Comparison of ENCODE assay signal across 9 cellular contexts in genomic region chr1:24541711-24542346, GRCh38. TPM values are rescaled to one million over a fixed set of nuclear protein-coding genes. Genes with fewer than 3 reads are reported as not detected.
DNase-seq lines count a peak whose midpoint lies in the region; ATAC-seq and TF ChIP-seq lines count a peak whose summit lies in the region.
"Had no signal": no experiment of that assay in that cellular context is flagged by ENCODE, and none has a peak within 500 bp of the region (broad histone marks: within the 10 kb centered on the region; RNA-seq: fewer than 3 reads in every experiment).

No MANE protein-coding gene starts in this region.

- H3K36me3 Mint-ChIP-seq in activated T-cell treated with anti-CD3 and anti-CD28 coated beads, Interleukin-2, amount 50 U/mL, for 24 hours (ENCODE audit: low read depth), result peaks cover 32% of the 10 kb centered on the region
- H3K36me3 Mint-ChIP-seq in activated B cell treated with CpG ODN at 0.5 μM for 24 hours (ENCODE audit: low read depth), result peaks cover 1% of the 10 kb centered on the region

- no peaks in the 10 kb centered on the region for H3K9me3 Mint-ChIP-seq in activated T-cell treated with anti-CD3 and anti-CD28 coated beads, Interleukin-2, amount 50 U/mL, for 24 hours
- H3K9me3 Mint-ChIP-seq in activated B cell treated with CpG ODN at 0.5 μM for 24 hours, result no peaks in the 10 kb centered on the region

- ATAC-seq in activated B cell treated with CpG ODN at 0.5 μM for 24 hours (ENCODE audit: low read depth), result no peak
- ATAC-seq in HG03095 (IDR thresholded peaks at IDR 0.05; ENCODE audit: unreplicated experiment), result no peak

- H3K4me1 Mint-ChIP-seq in activated T-cell treated with anti-CD3 and anti-CD28 coated beads, Interleukin-2, amount 50 U/mL, for 24 hours (ENCODE audit: low read depth), result peaks cover 70% of the 10 kb centered on the region
- H3K4me1 Mint-ChIP-seq in activated B cell treated with CpG ODN at 0.5 μM for 24 hours, result peaks cover 42% of the 10 kb centered on the region

- peak overlapping the region; percentile 95 for H3K27ac Mint-ChIP-seq in activated T-cell treated with anti-CD3 and anti-CD28 coated beads, Interleukin-2, amount 50 U/mL, for 24 hours
- peak overlapping the region; percentile 30 for H3K27ac Mint-ChIP-seq in activated B cell treated with CpG ODN at 0.5 μM for 24 hours

- no peaks in the 10 kb centered on the region for H3K27me3 ChIP-seq in transverse colon

- no peaks in the 10 kb centered on the region for H3K36me3 ChIP-seq in transverse colon

- TF ChIP-seq CTCF in activated B cell treated with CpG ODN at 0.5 μM for 24 hours (IDR thresholded peaks at IDR 0.05), result no peak
- TF ChIP-seq CTCF in transverse colon (IDR thresholded peaks at IDR 0.05), result peak; percentile 52 to 81 (median 69)

- H3K27me3 Mint-ChIP-seq in activated T-cell treated with anti-CD3 and anti-CD28 coated beads, Interleukin-2, amount 50 U/mL, for 24 hours, result no peaks in the 10 kb centered on the region
- H3K27me3 Mint-ChIP-seq in activated B cell treated with CpG ODN at 0.5 μM for 24 hours, result no peaks in the 10 kb centered on the region

- POLR2A ChIA-PET in activated B cell treated with CpG ODN at 0.5 μM for 24 hours (lab: Charles Lee), result interaction anchor here (1.0 to 1.8 kb wide), 4 partner anchors 9 to 127 kb away, joined by 3 to 6 read pairs (median 4); partner anchors contain the start of gene RCAN3

- intact Hi-C loops in activated B cell treated with CpG ODN at 0.5 μM for 24 hours (cut with micrococcal nuclease), result loop anchor here (2.0 kb wide), 1 partner anchor 13 kb away; no protein-coding TSS in a partner anchor
- intact Hi-C loops in cardiac septum (cut with DNase I), result loop anchor here (1.0 kb wide), 1 partner anchor 93 kb away; no protein-coding TSS in a partner anchor
- intact Hi-C loops in transverse colon (cut with DNase I; ENCODE audit: low total_unique reads), result no loop called here

- in situ Hi-C loops in transverse colon (cut with MboI; ENCODE audit: low pct_ligation_motif_present in 1 of 4, low pct_unique_long_range_greater_than_20kb in 1 of 4, low sequenced_read_pairs in 3 of 4), result no loop called here

- H3K27ac ChIP-seq in transverse colon, result peak overlapping the region; percentile 65 to 79 (median 74)

- CTCF ChIA-PET in activated B cell treated with CpG ODN at 0.5 μM for 24 hours (lab: Charles Lee), result interaction anchor here (0.8 to 2.3 kb wide), 3 partner anchors 15 to 45 kb away, joined by 3 to 8 read pairs (median 5); no protein-coding TSS in a partner anchor

- no peak for TF ChIP-seq POLR2A in transverse colon (IDR thresholded peaks at IDR 0.05)

- WGBS in transverse colon (ENCODE audit: low coverage in 1 of 2), 2 donors, result 51 to 62% methylated on average over 5 to 8 of the region's 8 CpGs

- H3K4me1 ChIP-seq in transverse colon, result peaks cover 5 to 26% (median 14%) of the 10 kb centered on the region in 4 donors

- peak overlapping the region; percentile 53 for H3K4me3 Mint-ChIP-seq in activated T-cell treated with anti-CD3 and anti-CD28 coated beads, Interleukin-2, amount 50 U/mL, for 24 hours
- no peak overlapping the region for H3K4me3 Mint-ChIP-seq in activated B cell treated with CpG ODN at 0.5 μM for 24 hours

- TF ChIP-seq EP300 in transverse colon (IDR thresholded peaks at IDR 0.05; ENCODE audit: low read depth), result no peak

- no peaks in the 10 kb centered on the region for H3K9me3 ChIP-seq in transverse colon

- H3K4me3 ChIP-seq in transverse colon, result no peak overlapping the region

- DNase-seq in activated T-cell treated with anti-CD3 and anti-CD28 coated beads, Interleukin-2, amount 50 U/mL, for 24 hours, result no peak
- DNase-seq in activated T-cell treated with anti-CD3 and anti-CD28 coated beads, Interleukin-2, amount 50 U/mL, for 1 hour, result no peak
- DNase-seq in activated B cell treated with CpG ODN at 0.5 μM for 24 hours (no peak), cardiac septum (ENCODE audit: low spot score) (peak; percentile 67), transverse colon (peak; percentile 56), GOT3 (lab: John Stamatoyannopoulos, UW) (no peak), T1000 (lab: John Stamatoyannopoulos, UW) (no peak)

RNA-seq across cellular contexts. Expression of gene NCMAP, which starts 14.1 kb away (rescaled TPM):
- total RNA-seq in activated B cell treated with CpG ODN at 0.5 μM for 24 hours, result not detected in 2 replicates
- total RNA-seq in cardiac septum, result not detected
- total RNA-seq in transverse colon, result 1 to 10 TPM in 2 of 4 donors, under 1 TPM in 1, not detected in 1; 0.37 to 2.2 (median 1.4) TPM
- total RNA-seq: myocyte had no signal

RNA-seq across cellular contexts. Expression of gene RCAN3, which starts 39.2 kb away (rescaled TPM):
- total RNA-seq in activated B cell treated with CpG ODN at 0.5 μM for 24 hours, result 22.8 and 23.6 TPM in 2 replicates
- 5.1 TPM for total RNA-seq in cardiac septum
- 10 to 100 TPM in 2 of 4 donors, 1 to 10 TPM in 2; 6.4 to 17.5 (median 11.3) TPM for total RNA-seq in transverse colon

Comparison
In these comparisons a context has a peak if more than half of its experiments do, and no peak if none do; other contexts are left out.
1. DNase-seq: peak in cardiac septum (single experiment) and transverse colon (single experiment); none in activated T-cell treated with anti-CD3 and anti-CD28 coated beads, Interleukin-2, amount 50 U/mL, for 24 hours (single experiment), activated T-cell treated with anti-CD3 and anti-CD28 coated beads, Interleukin-2, amount 50 U/mL, for 1 hour (single experiment), activated B cell treated with CpG ODN at 0.5 μM for 24 hours (single experiment), GOT3 (single experiment) and T1000 (single experiment).